ENCODE assay signal across 25 cellular contexts in the genomic region with DNA sequence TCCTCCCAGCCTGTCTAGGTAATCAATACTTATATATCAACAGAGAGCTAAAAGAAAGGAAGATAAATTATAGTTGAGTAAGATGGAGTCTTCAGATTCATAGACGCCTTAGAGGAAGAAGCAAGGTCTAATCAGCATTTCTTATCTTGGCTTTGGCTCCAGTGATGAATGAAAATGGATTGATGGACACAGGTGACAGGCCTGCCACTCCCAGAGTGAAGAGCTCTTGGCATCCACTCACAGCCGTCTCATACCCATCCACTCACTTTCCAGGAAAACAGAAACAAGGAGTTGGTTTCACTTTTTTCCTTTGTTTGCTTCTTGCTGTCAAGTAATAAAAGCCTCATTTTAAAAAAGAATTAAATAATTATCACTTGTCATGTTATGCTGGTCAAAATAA.
"Had no signal": no experiment of that assay in that cellular context is flagged by ENCODE, and none has a peak within 500 bp of the region (broad histone marks: within the 10 kb centered on the region; RNA-seq: fewer than 3 reads in every experiment).

No MANE protein-coding gene starts in this region.

- H3K27ac ChIP-seq: ascending aorta, cardiac muscle cell, SJSA1 had no signal

- DNase-seq: activated CD4-positive, alpha-beta T cell treated with anti-CD3 and anti-CD28 coated beads for 36 hours; activated CD4-positive, alpha-beta T cell treated with anti-CD3 and anti-CD28 coated beads, Interleukin-2, amount 10 ng/mL, durations not matched to agents 7 days and 5 days; activated CD4-positive, alpha-beta T cell treated with anti-CD3 and anti-CD28 coated beads, Interleukin-2, amount 50 U/mL, for 48 hours; activated CD8-positive, alpha-beta T cell treated with anti-CD3 and anti-CD28 coated beads, Interleukin-2, amount 10 ng/mL, durations not matched to agents 7 days and 5 days; activated gamma-delta T cell; activated naive CD4-positive, alpha-beta T cell treated with Interleukin-2 at 50 U/mL for 16 hours; activated naive CD8-positive, alpha-beta T cell treated with anti-CD3 and anti-CD28 coated beads, Interleukin-2, amount 10 ng/mL, durations not matched to agents 7 days and 5 days; activated T-cell treated with anti-CD3 and anti-CD28 coated beads, Interleukin-2, amount 50 U/mL, for 24 hours; amygdala; Kasumi-1; KG1; MM.1S; MV-4-11; NCI-H1092; NCI-H1436 treated with DMSO at 0.1 percent for 48 hours; NCI-H1694 treated with DMSO at 0.1 percent for 48 hours; NCI-H2081; NCI-H446; NCI-H524 treated with DMSO at 0.1 percent for 48 hours; SHP77; SK-N-SH had no signal

- H3K9me3 ChIP-seq: ascending aorta, SJSA1, SK-N-SH had no signal

- H3K27me3 ChIP-seq: ascending aorta, cardiac muscle cell, SJSA1 had no signal

- H3K4me1 ChIP-seq: ascending aorta, SJSA1 had no signal

- ATAC-seq: activated CD4-positive, alpha-beta T cell treated with anti-CD3 and anti-CD28 coated beads for 36 hours; activated CD8-positive, alpha-beta T cell treated with anti-CD3 and anti-CD28 coated beads, Interleukin-2, amount 10 ng/mL, durations not matched to agents 7 days and 5 days; Panc1 had no signal

- H3K36me3 ChIP-seq: ascending aorta, cardiac muscle cell, SJSA1 had no signal

- H3K4me3 ChIP-seq: ascending aorta, cardiac muscle cell, SJSA1 had no signal
